In genomic region chr1:229507951-229508822, GRCh38 we compare ENCODE assay signal across 1 cellular context.
A peak's percentile ranks its signal among the peaks of the same experiment; 100 is the strongest.
TF ChIP-seq lines count a peak whose summit lies in the region.

NUP133 (minus strand) TSS chr1:229508341; CDS start chr1:229508249, 92 bp downstream.

TF ChIP-seq in K562, 482 proteins besides CTCF, POLR2A, EP300 and RAD21 (continued from another document and continues in another):
- TF ChIP-seq TFE3 (CRISPR knock-in tag; IDR thresholded peaks at IDR 0.05), result no peak
- TF ChIP-seq RCOR1 (IDR thresholded peaks at IDR 0.05; ENCODE audit: borderline replicate concordance in 1 of 2, low read depth in 2 of 2, low read length in 2 of 2), result peak; percentile 8 to 61; a peak in 2 of 4 replicates
- no peak for TF ChIP-seq PURB (CRISPR knock-in tag; IDR thresholded peaks at IDR 0.05; ENCODE audit: low read depth)
- TF ChIP-seq BRCA1 (IDR thresholded peaks at IDR 0.05), result no peak
- TF ChIP-seq BRCA1 (CRISPR knock-in tag; IDR thresholded peaks at IDR 0.05), result no peak
- TF ChIP-seq NR2C1 (IDR thresholded peaks at IDR 0.05), result no peak
- TF ChIP-seq NR2C1 (tag; IDR thresholded peaks at IDR 0.05), result peak; percentile 49; the same call in 1 of the 2 replicates
- no peak for TF ChIP-seq NFIC (IDR thresholded peaks at IDR 0.05)
- TF ChIP-seq, protein P1, sequence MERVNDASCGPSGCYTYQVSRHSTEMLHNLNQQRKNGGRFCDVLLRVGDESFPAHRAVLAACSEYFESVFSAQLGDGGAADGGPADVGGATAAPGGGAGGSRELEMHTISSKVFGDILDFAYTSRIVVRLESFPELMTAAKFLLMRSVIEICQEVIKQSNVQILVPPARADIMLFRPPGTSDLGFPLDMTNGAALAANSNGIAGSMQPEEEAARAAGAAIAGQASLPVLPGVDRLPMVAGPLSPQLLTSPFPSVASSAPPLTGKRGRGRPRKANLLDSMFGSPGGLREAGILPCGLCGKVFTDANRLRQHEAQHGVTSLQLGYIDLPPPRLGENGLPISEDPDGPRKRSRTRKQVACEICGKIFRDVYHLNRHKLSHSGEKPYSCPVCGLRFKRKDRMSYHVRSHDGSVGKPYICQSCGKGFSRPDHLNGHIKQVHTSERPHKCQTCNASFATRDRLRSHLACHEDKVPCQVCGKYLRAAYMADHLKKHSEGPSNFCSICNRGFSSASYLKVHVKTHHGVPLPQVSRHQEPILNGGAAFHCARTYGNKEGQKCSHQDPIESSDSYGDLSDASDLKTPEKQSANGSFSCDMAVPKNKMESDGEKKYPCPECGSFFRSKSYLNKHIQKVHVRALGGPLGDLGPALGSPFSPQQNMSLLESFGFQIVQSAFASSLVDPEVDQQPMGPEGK (CRISPR knock-in tag; IDR thresholded peaks at IDR 0.05; ENCODE audit: borderline replicate concordance), result no peak
- TF ChIP-seq NR2C2 (CRISPR knock-in tag; IDR thresholded peaks at IDR 0.05), result no peak
- TF ChIP-seq NR2C2 (tag; IDR thresholded peaks at IDR 0.05), result peak; percentile 75
- 0 out of 2 replicates have a peak, but pooled peaks have one; percentile 16 for TF ChIP-seq HIVEP1 (CRISPR knock-in tag; IDR thresholded peaks at IDR 0.05)
- TF ChIP-seq CBX2 (IDR thresholded peaks at IDR 0.05; ENCODE audit: insufficient read depth, low read length, poor library complexity, severe bottlenecking), result no peak
- no peak for TF ChIP-seq KAT8 (IDR thresholded peaks at IDR 0.05; ENCODE audit: low read depth)
- peak; percentile 100 for TF ChIP-seq RBFOX2 (IDR thresholded peaks at IDR 0.05; ENCODE audit: low read depth, low read length)
- TF ChIP-seq JUND (IDR thresholded peaks at IDR 0.05; ENCODE audit: borderline replicate concordance, low read depth, low read length), result peak; percentile 70
- TF ChIP-seq JUND (tag; IDR thresholded peaks at IDR 0.05; ENCODE audit: borderline replicate concordance, low read depth, low read length), result no peak; the same call in 1 of the 3 replicates
- no peak for TF ChIP-seq HMG20B (CRISPR knock-in tag; IDR thresholded peaks at IDR 0.05)
- no peak for TF ChIP-seq CCAR2 (IDR thresholded peaks at IDR 0.05; ENCODE audit: low read depth, low read length)
- TF ChIP-seq POU5F1 (IDR thresholded peaks at IDR 0.05; ENCODE audit: borderline replicate concordance, low read depth, low read length, partially characterized antibody), result no peak
- TF ChIP-seq MAFF (IDR thresholded peaks at IDR 0.05; ENCODE audit: low read length), result no peak
- no peak for TF ChIP-seq STAT5A (IDR thresholded peaks at IDR 0.05; ENCODE audit: borderline replicate concordance, low read length)
- no peak; the same call in 1 of the 2 replicates for TF ChIP-seq ZNF282 (CRISPR knock-in tag; IDR thresholded peaks at IDR 0.05)
- no peak for TF ChIP-seq TFAM (CRISPR knock-in tag; conservative IDR thresholded peaks at IDR 0.05)
- TF ChIP-seq ZNF57 (CRISPR knock-in tag; IDR thresholded peaks at IDR 0.05), result no peak
- TF ChIP-seq NR4A1 (CRISPR knock-in tag; IDR thresholded peaks at IDR 0.05), result peak; percentile 45; the same call in 1 of the 2 replicates
- TF ChIP-seq NR4A1 (tag; IDR thresholded peaks at IDR 0.05), result 0 out of 2 replicates have a peak, but pooled peaks have one; percentile 6
- TF ChIP-seq HMGXB4 (CRISPR knock-in tag; IDR thresholded peaks at IDR 0.05), result no peak
- no peak for TF ChIP-seq NUFIP1 (IDR thresholded peaks at IDR 0.05; ENCODE audit: partially characterized antibody)
- no peak for TF ChIP-seq SRSF1 (IDR thresholded peaks at IDR 0.05; ENCODE audit: low read depth, low read length)
- no peak for TF ChIP-seq ZNF354B (CRISPR knock-in tag; IDR thresholded peaks at IDR 0.05)
- no peak for TF ChIP-seq DLX4 (CRISPR knock-in tag; IDR thresholded peaks at IDR 0.05)
- TF ChIP-seq ZNF561 (CRISPR knock-in tag; conservative IDR thresholded peaks at IDR 0.05), result no peak
- peak; percentile 68; the same call in 1 of the 2 replicates for TF ChIP-seq ZNF589 (CRISPR knock-in tag; IDR thresholded peaks at IDR 0.05; ENCODE audit: low read depth)
- TF ChIP-seq ZNF143 (CRISPR knock-in tag; IDR thresholded peaks at IDR 0.05), result no peak
- TF ChIP-seq SMARCA5 (IDR thresholded peaks at IDR 0.05), result no peak
- TF ChIP-seq HNRNPH1 (optimal IDR thresholded peaks at IDR 0.05; ENCODE audit: low read depth, low read length), result no peak
- TF ChIP-seq MLX (CRISPR knock-in tag; conservative IDR thresholded peaks at IDR 0.05), result no peak
- TF ChIP-seq NCOR1 (IDR thresholded peaks at IDR 0.05), result no peak; the same call in 1 of the 2 replicates
- peak; percentile 93 to 94 for TF ChIP-seq FOXK2 (conservative IDR thresholded peaks at IDR 0.05 in 1 of 2, IDR thresholded peaks at IDR 0.05 in 1 of 2; ENCODE audit: low read depth in 2 of 2)
- TF ChIP-seq CREB5 (CRISPR knock-in tag; IDR thresholded peaks at IDR 0.05), result no peak
- no peak for TF ChIP-seq ZNF785 (CRISPR knock-in tag; IDR thresholded peaks at IDR 0.05)
- TF ChIP-seq, protein P2, sequence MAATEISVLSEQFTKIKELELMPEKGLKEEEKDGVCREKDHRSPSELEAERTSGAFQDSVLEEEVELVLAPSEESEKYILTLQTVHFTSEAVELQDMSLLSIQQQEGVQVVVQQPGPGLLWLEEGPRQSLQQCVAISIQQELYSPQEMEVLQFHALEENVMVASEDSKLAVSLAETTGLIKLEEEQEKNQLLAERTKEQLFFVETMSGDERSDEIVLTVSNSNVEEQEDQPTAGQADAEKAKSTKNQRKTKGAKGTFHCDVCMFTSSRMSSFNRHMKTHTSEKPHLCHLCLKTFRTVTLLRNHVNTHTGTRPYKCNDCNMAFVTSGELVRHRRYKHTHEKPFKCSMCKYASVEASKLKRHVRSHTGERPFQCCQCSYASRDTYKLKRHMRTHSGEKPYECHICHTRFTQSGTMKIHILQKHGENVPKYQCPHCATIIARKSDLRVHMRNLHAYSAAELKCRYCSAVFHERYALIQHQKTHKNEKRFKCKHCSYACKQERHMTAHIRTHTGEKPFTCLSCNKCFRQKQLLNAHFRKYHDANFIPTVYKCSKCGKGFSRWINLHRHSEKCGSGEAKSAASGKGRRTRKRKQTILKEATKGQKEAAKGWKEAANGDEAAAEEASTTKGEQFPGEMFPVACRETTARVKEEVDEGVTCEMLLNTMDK (IDR thresholded peaks at IDR 0.05; ENCODE audit: borderline replicate concordance, insufficient read depth, low read depth, low read length, poor library complexity, severe bottlenecking), result no peak
- TF ChIP-seq ZNF274 (IDR thresholded peaks at IDR 0.05; ENCODE audit: borderline replicate concordance, low read depth, low read length), result no peak; the same call in 1 of the 2 replicates
- TF ChIP-seq ZNF668 (CRISPR knock-in tag; IDR thresholded peaks at IDR 0.05), result peak; percentile 39; the same call in 1 of the 2 replicates
- no peak for TF ChIP-seq ZNF77 (CRISPR knock-in tag; IDR thresholded peaks at IDR 0.05)
- TF ChIP-seq MECOM (CRISPR knock-in tag; IDR thresholded peaks at IDR 0.05), result no peak
- TF ChIP-seq ZNF644 (tag; IDR thresholded peaks at IDR 0.05; ENCODE audit: low read depth), result no peak
- TF ChIP-seq GABPB2 (CRISPR knock-in tag; conservative IDR thresholded peaks at IDR 0.05), result no peak; the same call in 1 of the 2 replicates
- TF ChIP-seq KDM4B (IDR thresholded peaks at IDR 0.05; ENCODE audit: borderline replicate concordance in 2 of 2, low read depth in 1 of 2), result no peak
- TF ChIP-seq MCM2 (IDR thresholded peaks at IDR 0.05; ENCODE audit: low read depth), result no peak
- TF ChIP-seq, protein P3, sequence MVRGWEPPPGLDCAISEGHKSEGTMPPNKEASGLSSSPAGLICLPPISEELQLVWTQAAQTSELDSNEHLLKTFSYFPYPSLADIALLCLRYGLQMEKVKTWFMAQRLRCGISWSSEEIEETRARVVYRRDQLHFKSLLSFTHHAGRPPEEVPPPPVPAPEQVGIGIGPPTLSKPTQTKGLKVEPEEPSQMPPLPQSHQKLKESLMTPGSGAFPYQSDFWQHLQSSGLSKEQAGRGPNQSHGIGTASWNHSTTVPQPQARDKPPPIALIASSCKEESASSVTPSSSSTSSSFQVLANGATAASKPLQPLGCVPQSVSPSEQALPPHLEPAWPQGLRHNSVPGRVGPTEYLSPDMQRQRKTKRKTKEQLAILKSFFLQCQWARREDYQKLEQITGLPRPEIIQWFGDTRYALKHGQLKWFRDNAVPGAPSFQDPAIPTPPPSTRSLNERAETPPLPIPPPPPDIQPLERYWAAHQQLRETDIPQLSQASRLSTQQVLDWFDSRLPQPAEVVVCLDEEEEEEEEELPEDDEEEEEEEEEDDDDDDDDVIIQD (CRISPR knock-in tag; IDR thresholded peaks at IDR 0.05), result no peak
- TF ChIP-seq, protein P4, sequence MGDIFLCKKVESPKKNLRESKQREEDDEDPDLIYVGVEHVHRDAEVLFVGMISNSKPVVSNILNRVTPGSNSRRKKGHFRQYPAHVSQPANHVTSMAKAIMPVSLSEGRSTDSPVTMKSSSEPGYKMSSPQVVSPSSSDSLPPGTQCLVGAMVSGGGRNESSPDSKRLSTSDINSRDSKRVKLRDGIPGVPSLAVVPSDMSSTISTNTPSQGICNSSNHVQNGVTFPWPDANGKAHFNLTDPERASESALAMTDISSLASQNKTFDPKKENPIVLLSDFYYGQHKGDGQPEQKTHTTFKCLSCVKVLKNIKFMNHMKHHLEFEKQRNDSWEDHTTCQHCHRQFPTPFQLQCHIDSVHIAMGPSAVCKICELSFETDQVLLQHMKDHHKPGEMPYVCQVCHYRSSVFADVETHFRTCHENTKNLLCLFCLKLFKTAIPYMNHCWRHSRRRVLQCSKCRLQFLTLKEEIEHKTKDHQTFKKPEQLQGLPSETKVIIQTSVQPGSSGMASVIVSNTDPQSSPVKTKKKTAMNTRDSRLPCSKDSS (IDR thresholded peaks at IDR 0.05; ENCODE audit: low read depth, partially characterized antibody), result no peak
- no peak for TF ChIP-seq RBM39 (optimal IDR thresholded peaks at IDR 0.05; ENCODE audit: low read depth, low read length)
- TF ChIP-seq, protein P5, sequence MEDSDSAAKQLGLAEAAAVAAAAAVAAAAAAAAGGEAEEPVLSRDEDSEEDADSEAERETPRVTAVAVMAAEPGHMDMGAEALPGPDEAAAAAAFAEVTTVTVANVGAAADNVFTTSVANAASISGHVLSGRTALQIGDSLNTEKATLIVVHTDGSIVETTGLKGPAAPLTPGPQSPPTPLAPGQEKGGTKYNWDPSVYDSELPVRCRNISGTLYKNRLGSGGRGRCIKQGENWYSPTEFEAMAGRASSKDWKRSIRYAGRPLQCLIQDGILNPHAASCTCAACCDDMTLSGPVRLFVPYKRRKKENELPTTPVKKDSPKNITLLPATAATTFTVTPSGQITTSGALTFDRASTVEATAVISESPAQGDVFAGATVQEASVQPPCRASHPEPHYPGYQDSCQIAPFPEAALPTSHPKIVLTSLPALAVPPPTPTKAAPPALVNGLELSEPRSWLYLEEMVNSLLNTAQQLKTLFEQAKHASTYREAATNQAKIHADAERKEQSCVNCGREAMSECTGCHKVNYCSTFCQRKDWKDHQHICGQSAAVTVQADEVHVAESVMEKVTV (CRISPR knock-in tag; IDR thresholded peaks at IDR 0.05), result no peak
- no peak for TF ChIP-seq LEF1 (IDR thresholded peaks at IDR 0.05)
- TF ChIP-seq LCOR (CRISPR knock-in tag; IDR thresholded peaks at IDR 0.05), result 0 out of 2 replicates have a peak, but pooled peaks have one; percentile 45
- peak; percentile 76; the same call in 1 of the 2 replicates for TF ChIP-seq KLF6 (CRISPR knock-in tag; IDR thresholded peaks at IDR 0.05; ENCODE audit: borderline replicate concordance)
- TF ChIP-seq SREBF2 (CRISPR knock-in tag; IDR thresholded peaks at IDR 0.05), result 0 out of 2 replicates have a peak, but pooled peaks have one; percentile 84
- TF ChIP-seq DIDO1 (tag; IDR thresholded peaks at IDR 0.05; ENCODE audit: low read depth), result peak; percentile 83
- no peak for TF ChIP-seq FOXP1 (CRISPR knock-in tag; IDR thresholded peaks at IDR 0.05)
- TF ChIP-seq ARNT (IDR thresholded peaks at IDR 0.05), result no peak; a peak in 1 of 4 replicates
- TF ChIP-seq ZNF780A (CRISPR knock-in tag; IDR thresholded peaks at IDR 0.05), result no peak
